ENCODE assay signal across 8 cellular contexts in the genomic region with DNA sequence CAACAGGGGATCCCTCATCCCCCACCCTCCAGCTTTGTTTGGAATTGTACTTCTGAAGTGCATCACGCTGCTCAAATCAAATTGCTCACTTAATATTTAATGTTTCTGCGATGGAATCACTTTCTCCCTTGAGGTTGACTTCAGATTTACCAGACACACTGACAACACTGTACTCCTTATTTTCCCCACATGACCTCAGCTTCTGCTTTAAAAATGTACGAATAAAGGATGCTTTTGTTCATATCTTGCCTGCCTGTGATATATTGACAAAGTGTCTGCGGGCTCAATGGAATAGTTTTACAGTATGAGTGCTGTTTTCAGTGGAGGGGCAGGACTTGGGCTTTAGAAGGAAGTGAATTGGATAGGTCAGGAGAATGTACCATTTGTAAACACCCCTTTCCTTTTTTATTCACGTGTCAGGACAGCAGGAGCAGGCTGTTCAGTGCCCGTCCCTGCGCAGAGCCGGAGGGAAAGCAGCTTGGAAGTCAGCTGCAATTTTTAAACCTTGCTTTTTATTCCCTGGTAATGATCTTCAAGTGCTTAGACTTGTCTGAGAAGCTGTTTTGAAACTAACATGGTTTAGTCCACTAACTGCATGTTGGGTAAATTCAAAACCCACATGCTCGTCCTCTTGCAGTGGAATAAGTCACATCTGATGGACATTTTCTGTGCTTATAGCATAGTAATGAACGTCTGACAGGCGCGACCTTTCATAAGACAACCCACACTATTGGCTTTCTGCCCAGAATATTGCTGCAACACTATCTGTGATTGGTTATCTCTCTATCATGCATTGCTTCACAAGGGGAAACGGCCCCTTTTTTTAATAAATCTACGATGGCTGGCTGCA. TPM values are rescaled to one million over a fixed set of nuclear protein-coding genes. Genes with fewer than 3 reads are reported as not detected.
DNase-seq lines count a peak whose midpoint lies in the region; ATAC-seq, FAIRE-seq and TF ChIP-seq lines count a peak whose summit lies in the region.

No MANE protein-coding gene starts in this region.

- DNase-seq in GM10248 (ENCODE audit: extremely low spot score), result peak; percentile 28
- DNase-seq in HCT116 (ENCODE audit: low read depth, low spot score), result no peak
- DNase-seq in NB4 (ENCODE audit: low read depth), result peak; percentile 92
- peak; percentile 50 for DNase-seq in T follicular helper cell (ENCODE audit: low read depth)
- DNase-seq in breast epithelium (ENCODE audit: low spot score in 2 of 2), result no peak
- DNase-seq in smooth muscle cell of the brain vasculature (ENCODE audit: low read depth, low spot score), result peak; percentile 60

- H3K9me2 ChIP-seq in HCT116 (ENCODE audit: insufficient read depth), result no peaks in the 10 kb centered on the region

- peak overlapping the region; percentile 21 for H3K9ac ChIP-seq in HCT116 (ENCODE audit: low read length)

- FAIRE-seq in islet of Langerhans (lab: Jason Lieb, UNC), result peak; percentile 24

- peaks cover 64 to 81% of the 10 kb centered on the region in 2 experiments for H3K4me1 ChIP-seq in HCT116 (ENCODE audit: control insufficient read depth in 1 of 2, insufficient read depth in 2 of 2, low read length in 2 of 2)
- peaks cover 0 to 11% of the 10 kb centered on the region in 2 donors for H3K4me1 ChIP-seq in breast epithelium

- H3K4me2 ChIP-seq in HCT116 (ENCODE audit: low read length), result peak overlapping the region; percentile 61

- POLR2A ChIA-PET in GM10248 (lab: Yijun Ruan, JAX), result no interaction called here
- POLR2A ChIA-PET in HCT116 (lab: Charles Lee), result no interaction called here

- H3K79me2 ChIP-seq in HCT116 (ENCODE audit: insufficient read depth, low read length), result peaks cover 100% of the 10 kb centered on the region

- intact Hi-C loops in HCT116 (cut with micrococcal nuclease), result no loop called here
- intact Hi-C loops in breast epithelium (cut with DNase I; ENCODE audit: low total_unique reads), result no loop called here

- no TSS peak for BruUV-seq in HCT116 (replicated peaks; lab: Mats Ljungman, UMichigan)

- no peak for TF ChIP-seq RAD21 in HCT116 (IDR thresholded peaks at IDR 0.05; ENCODE audit: low read depth)

- TF ChIP-seq POLR2A in HCT116 (IDR thresholded peaks at IDR 0.05; ENCODE audit: borderline replicate concordance, extremely low read depth, insufficient read depth, insufficient read length) (no peak), NB4 (IDR thresholded peaks at IDR 0.05; ENCODE audit: extremely low read depth, insufficient read length) (no peak), breast epithelium (IDR thresholded peaks at IDR 0.05) (no peak)

- peak overlapping the region; percentile 47 for H3K27ac ChIP-seq in HCT116 (ENCODE audit: low read depth, low read length)
- H3K27ac ChIP-seq in breast epithelium, result peak overlapping the region; percentile 87 to 90

- CTCF ChIA-PET in GM10248 (lab: Yijun Ruan, JAX), result no interaction called here
- CTCF ChIA-PET in HCT116 (lab: Charles Lee), result no interaction called here

- no peak for TF ChIP-seq CTCF in GM10248 (IDR thresholded peaks at IDR 0.05; ENCODE audit: control extremely low read depth, extremely low read depth, low read depth, missing control alignments)
- TF ChIP-seq CTCF in HCT116 (IDR thresholded peaks at IDR 0.05 in 2 of 3, conservative IDR thresholded peaks at IDR 0.05 in 1 of 3; ENCODE audit: borderline replicate concordance in 1 of 3, insufficient read depth in 1 of 3, low read depth in 2 of 3, low read length in 2 of 3), result no peak
- TF ChIP-seq CTCF in NB4 (IDR thresholded peaks at IDR 0.05; ENCODE audit: low read depth, low read length), result no peak
- no peak for TF ChIP-seq CTCF in breast epithelium (IDR thresholded peaks at IDR 0.05)

- H3K4me3 ChIP-seq in HCT116 (replicated peaks in 1 of 2; ENCODE audit: low read depth in 1 of 2, low read length in 2 of 2) (peak overlapping the region; percentile 2 to 21; a peak in 2 of 4 replicates), NB4 (ENCODE audit: low read depth, low read length) (peak overlapping the region; percentile 55), breast epithelium (peak overlapping the region; percentile 19 to 64 (median 45))

- no peak overlapping the region for H2AFZ ChIP-seq in HCT116 (ENCODE audit: low read depth, low read length, poor library complexity, severe bottlenecking)

- peaks cover 9% of the 10 kb centered on the region; the same call in 1 of the 2 replicates for H4K20me1 ChIP-seq in HCT116 (ENCODE audit: insufficient read depth)

- peak; percentile 68 for ATAC-seq in HCT116
- ATAC-seq in HG02840 (IDR thresholded peaks at IDR 0.05; ENCODE audit: low FRiP score, unreplicated experiment), result no peak

- RAD21 ChIA-PET in HCT116 (lab: Charles Lee; ENCODE audit: low non-redundant PET in 1 of 2, low total read pairs in 2 of 2, uncharacterized antibody in 2 of 2, unreplicated experiment in 2 of 2), result no interaction called here

- H3K9me3 ChIP-seq in HCT116 (ENCODE audit: control insufficient read depth in 1 of 2, insufficient read depth in 1 of 2, low read depth in 1 of 2, low read length in 2 of 2), result no peaks in the 10 kb centered on the region
- no peaks in the 10 kb centered on the region for H3K9me3 ChIP-seq in breast epithelium

- H3K27me3 ChIP-seq in HCT116 (ENCODE audit: insufficient read depth, low read length), result no peaks in the 10 kb centered on the region
- H3K27me3 ChIP-seq in breast epithelium, result no peaks in the 10 kb centered on the region

- H3K36me3 ChIP-seq in HCT116 (ENCODE audit: control insufficient read depth in 1 of 2, insufficient read depth in 2 of 2, low read length in 2 of 2) (no peaks in the 10 kb centered on the region; a peak in 1 of 4 replicates), breast epithelium (no peaks in the 10 kb centered on the region)

TF ChIP-seq in HCT116, 20 proteins besides CTCF, POLR2A, EP300 and RAD21:
- no peak for TF ChIP-seq ZFX (IDR thresholded peaks at IDR 0.05)
- TF ChIP-seq EGR1 (IDR thresholded peaks at IDR 0.05; ENCODE audit: low read depth), result no peak
- TF ChIP-seq CBX3 (IDR thresholded peaks at IDR 0.05; ENCODE audit: low read depth), result no peak
- no peak for TF ChIP-seq YY1 (IDR thresholded peaks at IDR 0.05; ENCODE audit: extremely low read depth, insufficient replicate concordance, low read depth, low read length)
- TF ChIP-seq, protein P1, sequence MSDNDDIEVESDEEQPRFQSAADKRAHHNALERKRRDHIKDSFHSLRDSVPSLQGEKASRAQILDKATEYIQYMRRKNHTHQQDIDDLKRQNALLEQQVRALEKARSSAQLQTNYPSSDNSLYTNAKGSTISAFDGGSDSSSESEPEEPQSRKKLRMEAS (IDR thresholded peaks at IDR 0.05), result peak; percentile 32
- no peak for TF ChIP-seq ZNF274 (IDR thresholded peaks at IDR 0.05; ENCODE audit: low read depth, low read length)
- no peak for TF ChIP-seq FOSL1 (IDR thresholded peaks at IDR 0.05; ENCODE audit: low read depth)
- no peak for TF ChIP-seq SRF (IDR thresholded peaks at IDR 0.05; ENCODE audit: low read depth)
- TF ChIP-seq ELF1 (IDR thresholded peaks at IDR 0.05; ENCODE audit: borderline replicate concordance, low read depth), result no peak
- TF ChIP-seq, protein P2, sequence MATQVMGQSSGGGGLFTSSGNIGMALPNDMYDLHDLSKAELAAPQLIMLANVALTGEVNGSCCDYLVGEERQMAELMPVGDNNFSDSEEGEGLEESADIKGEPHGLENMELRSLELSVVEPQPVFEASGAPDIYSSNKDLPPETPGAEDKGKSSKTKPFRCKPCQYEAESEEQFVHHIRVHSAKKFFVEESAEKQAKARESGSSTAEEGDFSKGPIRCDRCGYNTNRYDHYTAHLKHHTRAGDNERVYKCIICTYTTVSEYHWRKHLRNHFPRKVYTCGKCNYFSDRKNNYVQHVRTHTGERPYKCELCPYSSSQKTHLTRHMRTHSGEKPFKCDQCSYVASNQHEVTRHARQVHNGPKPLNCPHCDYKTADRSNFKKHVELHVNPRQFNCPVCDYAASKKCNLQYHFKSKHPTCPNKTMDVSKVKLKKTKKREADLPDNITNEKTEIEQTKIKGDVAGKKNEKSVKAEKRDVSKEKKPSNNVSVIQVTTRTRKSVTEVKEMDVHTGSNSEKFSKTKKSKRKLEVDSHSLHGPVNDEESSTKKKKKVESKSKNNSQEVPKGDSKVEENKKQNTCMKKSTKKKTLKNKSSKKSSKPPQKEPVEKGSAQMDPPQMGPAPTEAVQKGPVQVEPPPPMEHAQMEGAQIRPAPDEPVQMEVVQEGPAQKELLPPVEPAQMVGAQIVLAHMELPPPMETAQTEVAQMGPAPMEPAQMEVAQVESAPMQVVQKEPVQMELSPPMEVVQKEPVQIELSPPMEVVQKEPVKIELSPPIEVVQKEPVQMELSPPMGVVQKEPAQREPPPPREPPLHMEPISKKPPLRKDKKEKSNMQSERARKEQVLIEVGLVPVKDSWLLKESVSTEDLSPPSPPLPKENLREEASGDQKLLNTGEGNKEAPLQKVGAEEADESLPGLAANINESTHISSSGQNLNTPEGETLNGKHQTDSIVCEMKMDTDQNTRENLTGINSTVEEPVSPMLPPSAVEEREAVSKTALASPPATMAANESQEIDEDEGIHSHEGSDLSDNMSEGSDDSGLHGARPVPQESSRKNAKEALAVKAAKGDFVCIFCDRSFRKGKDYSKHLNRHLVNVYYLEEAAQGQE (IDR thresholded peaks at IDR 0.05; ENCODE audit: low read depth), result no peak
- TF ChIP-seq EZH2 (IDR thresholded peaks at IDR 0.05), result no peak
- TF ChIP-seq JUND (IDR thresholded peaks at IDR 0.05), result 0 out of 2 replicates have a peak, but pooled peaks have one; percentile 9
- TF ChIP-seq, protein P3, sequence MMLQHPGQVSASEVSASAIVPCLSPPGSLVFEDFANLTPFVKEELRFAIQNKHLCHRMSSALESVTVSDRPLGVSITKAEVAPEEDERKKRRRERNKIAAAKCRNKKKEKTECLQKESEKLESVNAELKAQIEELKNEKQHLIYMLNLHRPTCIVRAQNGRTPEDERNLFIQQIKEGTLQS (IDR thresholded peaks at IDR 0.05), result no peak
- peak; percentile 81 for TF ChIP-seq CEBPB (IDR thresholded peaks at IDR 0.05; ENCODE audit: low read depth)
- TF ChIP-seq SIN3A (IDR thresholded peaks at IDR 0.05; ENCODE audit: low read depth), result no peak
- TF ChIP-seq SP1 (IDR thresholded peaks at IDR 0.05; ENCODE audit: low read depth), result no peak
- no peak for TF ChIP-seq POLR2AphosphoS5 (IDR thresholded peaks at IDR 0.05; ENCODE audit: low read depth, low read length)

RNA-seq across cellular contexts. Expression of a gene that starts 29.9 kb away (rescaled TPM):
- 200 TPM for total RNA-seq in HCT116 (2021; ENCODE audit: unreplicated experiment)
- polyA plus RNA-seq in HCT116 (2012), result 69.4 and 70.1 TPM in 2 replicates
- total RNA-seq in breast epithelium, result 100 to 1,000 TPM; 314 to 702 (median 353) TPM

Comparison
In these comparisons a context has a peak if more than half of its experiments do, and no peak if none do; other contexts are left out.
1. DNase-seq: peak in GM10248 (single experiment), NB4 (single experiment), T follicular helper cell (single experiment) and smooth muscle cell of the brain vasculature (single experiment); none in HCT116 (single experiment) and breast epithelium (0 of 2).
2. Peak in every context shown above with its lines, with median percentiles within 50 percentile points of each other: H3K4me3 ChIP-seq.